ENCODE assay signal across 18 cellular contexts in the genomic region with DNA sequence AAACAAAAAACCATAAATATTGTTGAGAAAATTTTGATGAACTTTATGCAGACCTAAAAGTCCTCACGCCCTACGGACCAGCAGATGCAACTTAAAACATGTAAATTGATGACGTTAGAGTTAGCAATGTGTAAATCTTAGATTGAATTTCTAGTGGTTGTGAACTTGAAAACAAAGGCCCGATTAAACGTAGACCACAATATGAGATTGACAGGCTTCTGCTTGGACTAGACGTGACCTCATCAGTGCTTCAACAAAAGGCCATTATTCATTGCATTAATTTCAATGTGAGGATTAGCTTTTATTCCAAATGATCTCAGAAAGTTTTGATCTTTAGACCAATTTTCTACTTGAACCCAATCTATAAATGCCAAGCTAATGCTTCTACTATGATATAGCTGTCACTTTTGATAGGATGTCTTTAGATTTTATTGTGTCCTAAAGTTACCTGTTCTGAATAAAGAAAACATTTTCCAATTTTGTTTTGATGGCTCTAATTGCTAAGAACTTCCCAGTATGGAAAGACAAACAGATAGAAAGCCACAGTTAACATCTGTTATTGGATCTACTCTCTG.
"Had no signal": no experiment of that assay in that cellular context is flagged by ENCODE, and none has a peak within 500 bp of the region (broad histone marks: within the 10 kb centered on the region; RNA-seq: fewer than 3 reads in every experiment).

No MANE protein-coding gene starts in this region.

- H3K27me3 ChIP-seq: foreskin keratinocyte, heart left ventricle, right atrium auricular region, suprapubic skin, thyroid gland had no signal

- H3K4me2 ChIP-seq: smooth muscle cell had no signal

- ATAC-seq: foreskin keratinocyte; heart left ventricle; left colon; left ventricle myocardium superior; naive thymus-derived CD4-positive, alpha-beta T cell had no signal

- DNase-seq: erythroblast; foreskin keratinocyte; heart left ventricle; hippocampal formation; left colon; left ventricle myocardium superior; naive thymus-derived CD4-positive, alpha-beta T cell; nephron progenitor cell; posterior cingulate gyrus; stimulated activated CD4-positive, alpha-beta T cell treated with anti-CD3 and anti-CD28 coated beads, Interleukin-2, amount 100 ng/mL, for 48 hours; stimulated activated naive CD4-positive, alpha-beta T cell treated with Interleukin-2 at 50 U/mL for 16 hours; thyroid gland had no signal

- H3K9me3 ChIP-seq: heart left ventricle, right atrium auricular region, suprapubic skin, thyroid gland had no signal

- H3K36me3 ChIP-seq: heart left ventricle, right atrium auricular region, suprapubic skin, thyroid gland had no signal

- H3K27ac ChIP-seq: foreskin keratinocyte, heart left ventricle, right atrium auricular region, suprapubic skin, thyroid gland had no signal

- H3K4me1 ChIP-seq: foreskin keratinocyte, heart left ventricle, right atrium auricular region, thyroid gland had no signal

- FAIRE-seq: colon, urothelium cell line had no signal

- H3K4me3 ChIP-seq: heart left ventricle, lung, right atrium auricular region, smooth muscle cell, suprapubic skin, thyroid gland had no signal
